23 cellular contexts compared by ENCODE assay signal in the genomic region with DNA sequence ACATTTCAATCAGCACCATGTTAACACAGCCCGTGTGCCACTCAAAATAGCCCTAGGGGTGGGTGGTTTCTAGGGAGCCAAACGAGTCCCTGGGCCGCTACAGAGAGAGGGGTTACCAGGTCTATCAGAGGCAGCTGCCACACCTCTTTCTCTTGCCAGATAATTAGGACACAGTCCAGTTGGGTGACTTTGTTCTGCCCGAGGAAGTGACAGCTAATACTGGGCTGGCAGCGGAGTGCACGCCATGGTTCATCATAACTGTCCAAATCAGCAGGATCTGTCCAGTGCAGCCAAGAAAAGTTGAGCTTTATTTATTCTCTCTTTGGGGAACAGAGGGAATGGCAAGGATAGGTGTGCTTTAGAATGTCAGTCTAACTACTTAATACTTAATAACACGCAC.
"Had no signal": no experiment of that assay in that cellular context is flagged by ENCODE, and none has a peak within 500 bp of the region (broad histone marks: within the 10 kb centered on the region; RNA-seq: fewer than 3 reads in every experiment).

No MANE protein-coding gene starts in this region.

- H3K9me3 ChIP-seq: Peyer's patch had no signal

- DNase-seq: KBM-7; MV-4-11; NCI-H1048; NCI-H1105; NCI-H1436; NCI-H187; NCI-H2029; NCI-H2081 treated with DMSO at 0.1 percent for 48 hours; NCI-H2171; NCI-H226; NCI-H446; NCI-H510A; NCI-H524 treated with DMSO at 0.1 percent for 48 hours; NCI-H82; NK-92 treated with Interleukin-12 subunit alpha and Interleukin-12 subunit beta, amount 100 ng/mL, for 24 hours; OCI-M1; PC-9; Peyer's patch; SHP77 treated with DMSO at 0.1 percent for 48 hours; SJCRH30; T-helper 1 cell had no signal

- ATAC-seq: Right ventricle myocardium inferior, SK-N-SH treated with all-trans-retinoic acid at 6 μM for 48 hours had no signal
